In the genomic region with DNA sequence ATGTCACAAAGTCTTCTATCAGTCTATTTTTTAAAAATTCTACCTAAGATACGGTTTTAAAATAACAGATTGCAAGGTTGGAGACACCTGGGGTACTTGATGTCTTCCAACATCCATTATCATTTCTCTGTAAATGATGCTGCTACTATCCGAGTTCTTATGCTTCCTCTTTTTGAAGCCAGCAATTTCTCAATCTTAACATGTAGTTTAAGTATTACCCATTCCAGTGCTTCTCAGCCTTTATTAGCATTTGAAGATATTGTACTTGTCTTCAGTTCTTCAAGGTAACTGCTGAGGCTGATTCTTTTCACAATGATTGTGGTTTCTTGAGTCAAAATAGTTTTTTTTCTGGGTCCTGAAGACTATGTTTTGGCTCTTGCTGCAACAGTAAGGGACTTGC, we compare ENCODE assay signal across 8 cellular contexts.
A peak's percentile ranks its signal among the peaks of the same experiment; 100 is the strongest.
DNase-seq lines count a peak whose midpoint lies in the region; ATAC-seq and TF ChIP-seq lines count a peak whose summit lies in the region.

No MANE protein-coding gene starts in this region.

- H3K9ac ChIP-seq in iPS-18a (ENCODE audit: low read length): no peak overlapping the region

- CTCF ChIA-PET in AG04449 (lab: Yijun Ruan, JAX) (interaction anchor here (0.8 to 7.2 kb wide), 15 partner anchors 12 to 480 kb away, joined by 3 to 127 read pairs (median 20); a partner anchor contains a TSS), Panc1 (lab: Charles Lee) (interaction anchor here (0.9 to 1.8 kb wide), 3 partner anchors 19 to 133 kb away, joined by 5 to 8 read pairs (median 8); no protein-coding TSS in a partner anchor)

- TF ChIP-seq CTCF in AG04449 (IDR thresholded peaks at IDR 0.05; ENCODE audit: insufficient read depth, low read length, missing control alignments) (no peak), Panc1 (IDR thresholded peaks at IDR 0.05) (no peak)

- BruUV-seq in Panc1 (replicated peaks; lab: Mats Ljungman, UMichigan): no TSS peak

- no peaks in the 10 kb centered on the region for H3K9me3 ChIP-seq in Panc1 (ENCODE audit: control insufficient read depth, insufficient read depth, low read depth, low read length)
- H3K9me3 ChIP-seq in iPS-18a (ENCODE audit: control insufficient read depth, low read depth, low read length): no peaks in the 10 kb centered on the region

- in situ Hi-C loops in Panc1 (cut with HindIII; ENCODE audit: low pct_unique_long_range_greater_than_20kb, low sequenced_read_pairs): loop anchor here (25.0 kb wide), 1 partner anchor 104 kb away; no protein-coding TSS in a partner anchor

- intact Hi-C loops in Panc1 (cut with micrococcal nuclease; ENCODE audit: unreplicated experiment): no loop called here

- DNase-seq in AG04449 (ENCODE audit: low read depth, low spot score) (no peak), Panc1 (ENCODE audit: low read depth, low spot score) (no peak), NCI-H1930 (lab: John Stamatoyannopoulos, UW) (no peak), activated gamma-delta T cell (lab: John Stamatoyannopoulos, UW) (no peak), H7 (no peak)

- ATAC-seq in GM21529 (IDR thresholded peaks at IDR 0.05; ENCODE audit: unreplicated experiment): peak; percentile 6
- ATAC-seq in Panc1: no peak
- no peak for ATAC-seq in esophagus mucosa

- POLR2A ChIA-PET in AG04449 (lab: Yijun Ruan, JAX) (no interaction called here), Panc1 (lab: Charles Lee) (no interaction called here)

- peak overlapping the region; percentile 62; the same call in 1 of the 2 replicates for H3K4me3 ChIP-seq in AG04449 (ENCODE audit: low read depth, low read length)
- H3K4me3 ChIP-seq in Panc1 (ENCODE audit: low read depth in 2 of 2, low read length in 2 of 2): peak overlapping the region; percentile 56 to 79
- peak overlapping the region; percentile 64 for H3K4me3 ChIP-seq in iPS-18a (ENCODE audit: low read length)
- H3K4me3 ChIP-seq in H7 (ENCODE audit: insufficient read depth, low read depth, low read length): no peak overlapping the region

- H3K27ac ChIP-seq in Panc1 (ENCODE audit: low read length) (no peak overlapping the region), iPS-18a (ENCODE audit: low read length) (no peak overlapping the region)

- no peaks in the 10 kb centered on the region for H3K36me3 ChIP-seq in Panc1 (ENCODE audit: control insufficient read depth, insufficient read depth, low read length)
- no peaks in the 10 kb centered on the region for H3K36me3 ChIP-seq in iPS-18a (ENCODE audit: control insufficient read depth, low read depth, low read length)
- H3K36me3 ChIP-seq in H7 (replicated peaks; ENCODE audit: control insufficient read depth, insufficient read depth, low read length): no peaks in the 10 kb centered on the region

- H3K27me3 ChIP-seq in Panc1 (ENCODE audit: control insufficient read depth, insufficient read depth, low read length) (peaks cover 11% of the 10 kb centered on the region), iPS-18a (ENCODE audit: control insufficient read depth, insufficient read depth, low read length) (peaks cover 36% of the 10 kb centered on the region), H7 (ENCODE audit: control insufficient read depth, insufficient read depth, low read length) (peaks cover 18% of the 10 kb centered on the region)

- peaks cover 8% of the 10 kb centered on the region; the same call in 1 of the 2 replicates for H3K4me1 ChIP-seq in Panc1 (ENCODE audit: control insufficient read depth, insufficient read depth, low read length)
- H3K4me1 ChIP-seq in iPS-18a (ENCODE audit: control insufficient read depth, low read depth, low read length): no peaks in the 10 kb centered on the region
